ENCODE assay signal across 7 cellular contexts in genomic region chr10:21283053-21283452, GRCh38.
DNase-seq lines count a peak whose midpoint lies in the region; ATAC-seq, FAIRE-seq and TF ChIP-seq lines count a peak whose summit lies in the region.
"Not testable (repeated sequence)": the region's sequence is repeated elsewhere in the genome, so short reads cannot be mapped to it uniquely, and the experiment has no call there.

No MANE protein-coding gene starts in this region.

- H3K27me3 Mint-ChIP-seq in H9 (ENCODE audit: low read depth); WTC11 (ENCODE audit: low read depth); endodermal cell (ENCODE audit: insufficient read depth); neural progenitor cell (ENCODE audit: insufficient read depth, low read depth): not testable (repeated sequence)

- not testable (repeated sequence) for H3K4ac ChIP-seq in H9 (ENCODE audit: low read depth, low read length)

- FAIRE-seq in A549 (lab: Jason Lieb, UNC), result not testable (repeated sequence)

- H3K27ac ChIP-seq in A549 (peak overlapping the region; percentile 74 to 85), HUES64 (ENCODE audit: low read depth, low read length) (peak overlapping the region; percentile 98; the same call in 1 of the 2 replicates), iPS-18a (ENCODE audit: low read length) (peak overlapping the region; percentile 70), neural progenitor cell (peak overlapping the region; percentile 91)
- H3K27ac ChIP-seq in H9 (ENCODE audit: insufficient read length, low read depth, low read length); endodermal cell (ENCODE audit: low read depth, low read length): not testable (repeated sequence)

- H2BK15ac ChIP-seq in H9 (ENCODE audit: low read depth, low read length), result not testable (repeated sequence)

- H3K56ac ChIP-seq in H9 (ENCODE audit: insufficient read length, low read depth, low read length), result not testable (repeated sequence)

- not testable (repeated sequence) for H3K4me3 ChIP-seq in A549; HUES64 (ENCODE audit: low read length); endodermal cell (ENCODE audit: low read length); iPS-18a (ENCODE audit: low read length); neural progenitor cell

- H2BK120ac ChIP-seq in H9 (ENCODE audit: low read depth, low read length, poor library complexity, severe bottlenecking), result not testable (repeated sequence)

- H3K36me3 Mint-ChIP-seq in H9 (ENCODE audit: insufficient read depth in 1 of 3, low read depth in 3 of 3), result peaks cover 0 to 12% (median 9%) of the 10 kb centered on the region in 3 experiments; a peak in 4 of 7 replicates
- H3K36me3 Mint-ChIP-seq in WTC11; endodermal cell (ENCODE audit: low read depth); neural progenitor cell: not testable (repeated sequence)

- not testable (repeated sequence) for ATAC-seq in A549, WTC11

- CTCF ChIA-PET in A549 (lab: Yijun Ruan, JAX) (interaction anchor here (1.1 to 8.3 kb wide), 3 partner anchors 10 to 210 kb away, joined by 3 to 97 read pairs (median 10); no protein-coding TSS in a partner anchor), WTC11 (lab: Charles Lee) (interaction anchor here (0.9 to 1.5 kb wide), 6 partner anchors 11 to 671 kb away, joined by 3 to 8 read pairs (median 4); no protein-coding TSS in a partner anchor)

- TF ChIP-seq EP300 in A549 (IDR thresholded peaks at IDR 0.05), result not testable (repeated sequence)

- not testable (repeated sequence) for H3K23me2 ChIP-seq in H9 (ENCODE audit: insufficient read length, low read depth, low read length, poor library complexity, severe bottlenecking)

- DNase-seq in A549 (ENCODE audit: low read depth in 1 of 2, low spot score in 1 of 2); H9; WTC11 (ENCODE audit: low spot score); endodermal cell; neural progenitor cell (ENCODE audit: low spot score): not testable (repeated sequence)

- peak overlapping the region; percentile 77 for H3T11ph ChIP-seq in H9 (ENCODE audit: low read length)

- H3K36me3 ChIP-seq in HUES64 (ENCODE audit: insufficient read depth, low read length); endodermal cell (ENCODE audit: control insufficient read depth, insufficient read depth, low read length); iPS-18a (ENCODE audit: control insufficient read depth, low read depth, low read length); neural progenitor cell: not testable (repeated sequence)

- H3K4me1 Mint-ChIP-seq in H9, result peaks cover 71 to 72% of the 10 kb centered on the region in 2 experiments
- peaks cover 90% of the 10 kb centered on the region for H3K4me1 Mint-ChIP-seq in WTC11
- peaks cover 68% of the 10 kb centered on the region for H3K4me1 Mint-ChIP-seq in endodermal cell
- peaks cover 54% of the 10 kb centered on the region for H3K4me1 Mint-ChIP-seq in neural progenitor cell

- not testable (repeated sequence) for H3K18ac ChIP-seq in H9 (ENCODE audit: insufficient read length, low read depth, low read length)

- not testable (repeated sequence) for H3K4me3 Mint-ChIP-seq in H9, WTC11, endodermal cell, neural progenitor cell

- not testable (repeated sequence) for H2AK5ac ChIP-seq in H9 (ENCODE audit: insufficient read length, low read length)

- not testable (repeated sequence) for H4K20me1 ChIP-seq in H9 (ENCODE audit: control insufficient read depth, insufficient read depth, insufficient read length); neural progenitor cell (ENCODE audit: low read depth)

- not testable (repeated sequence) for H4K8ac ChIP-seq in H9 (replicated peaks; ENCODE audit: insufficient read length, low read depth, low read length)

- H3K9ac ChIP-seq in H9 (ENCODE audit: extremely low read depth, insufficient read length, low read length); HUES64 (ENCODE audit: low read depth, low read length); endodermal cell (ENCODE audit: extremely low read depth, low read length, poor library complexity, severe bottlenecking); neural progenitor cell: not testable (repeated sequence)
- peak overlapping the region; percentile 15 for H3K9ac ChIP-seq in iPS-18a (ENCODE audit: low read length)

- H3K9me3 Mint-ChIP-seq in H9, WTC11, endodermal cell: not testable (repeated sequence)
- H3K9me3 Mint-ChIP-seq in neural progenitor cell, result peaks cover 13% of the 10 kb centered on the region

- not testable (repeated sequence) for H3K79me2 ChIP-seq in H9 (ENCODE audit: insufficient read depth, low read length)
- H3K79me2 ChIP-seq in neural progenitor cell (ENCODE audit: low read depth), result peaks cover 100% of the 10 kb centered on the region

- H3K14ac ChIP-seq in H9 (ENCODE audit: insufficient read depth, low read length), result not testable (repeated sequence)

- POLR2A ChIA-PET in A549 (lab: Yijun Ruan, JAX), result not testable (repeated sequence)
- POLR2A ChIA-PET in WTC11 (lab: Charles Lee), result interaction anchor here (0.7 to 1.6 kb wide), 5 partner anchors 10 to 597 kb away, joined by 3 to 6 read pairs (median 4); partner anchors contain the start of gene SKIDA1

- H3K4me1 ChIP-seq in A549, result peaks cover 78% of the 10 kb centered on the region
- peaks cover 19% of the 10 kb centered on the region; the same call in 1 of the 2 replicates for H3K4me1 ChIP-seq in H9 (ENCODE audit: insufficient read depth, low read length)
- H3K4me1 ChIP-seq in HUES64 (ENCODE audit: insufficient read depth, low read length), result peaks cover 63% of the 10 kb centered on the region
- H3K4me1 ChIP-seq in endodermal cell (ENCODE audit: control insufficient read depth, insufficient read depth, low read length), result not testable (repeated sequence)
- peaks cover 56% of the 10 kb centered on the region for H3K4me1 ChIP-seq in iPS-18a (ENCODE audit: control insufficient read depth, low read depth, low read length)
- H3K4me1 ChIP-seq in neural progenitor cell, result peaks cover 43% of the 10 kb centered on the region

- H2BK12ac ChIP-seq in H9 (ENCODE audit: insufficient read length, low read depth, low read length), result not testable (repeated sequence)

- H3K23ac ChIP-seq in H9 (ENCODE audit: insufficient read length, low read depth, low read length), result not testable (repeated sequence)

- not testable (repeated sequence) for H4K5ac ChIP-seq in H9 (ENCODE audit: insufficient read length, low read depth, low read length)

- H3K27ac Mint-ChIP-seq in H9 (peak overlapping the region; percentile 79 to 99 (median 99)), WTC11 (peak overlapping the region; percentile 99), endodermal cell (peak overlapping the region; percentile 95)
- not testable (repeated sequence) for H3K27ac Mint-ChIP-seq in neural progenitor cell

- not testable (repeated sequence) for H3K27me3 ChIP-seq in H9 (ENCODE audit: insufficient read depth, low read length); HUES64 (ENCODE audit: insufficient read depth, low read length); endodermal cell (ENCODE audit: control insufficient read depth, insufficient read depth, low read length, poor library complexity, severe bottlenecking); iPS-18a (ENCODE audit: control insufficient read depth, insufficient read depth, low read length); neural progenitor cell

- not testable (repeated sequence) for TF ChIP-seq RAD21 in A549 (conservative IDR thresholded peaks at IDR 0.05 in 1 of 2, IDR thresholded peaks at IDR 0.05 in 1 of 2)

- H2BK20ac ChIP-seq in H9 (ENCODE audit: low read depth, low read length, poor library complexity, severe bottlenecking), result not testable (repeated sequence)

- H4K91ac ChIP-seq in H9 (ENCODE audit: insufficient read length, low read depth, low read length), result not testable (repeated sequence)

- H3K9me3 ChIP-seq in A549; H9 (ENCODE audit: control insufficient read depth, low read depth, low read length); HUES64 (ENCODE audit: insufficient read depth, low read depth, low read length); endodermal cell (ENCODE audit: control insufficient read depth, low read length); iPS-18a (ENCODE audit: control insufficient read depth, low read depth, low read length); neural progenitor cell (ENCODE audit: low read depth): not testable (repeated sequence)

- not testable (repeated sequence) for H3K4me2 ChIP-seq in A549; H9 (ENCODE audit: insufficient read depth, insufficient read length, low read length); neural progenitor cell

- H3K79me1 ChIP-seq in H9 (ENCODE audit: insufficient read depth, low read depth, low read length, poor library complexity, severe bottlenecking), result not testable (repeated sequence)

- peaks cover 53% of the 10 kb centered on the region for H3F3A ChIP-seq in neural progenitor cell (ENCODE audit: low read depth)

- H2BK5ac ChIP-seq in H9 (ENCODE audit: insufficient read length, low read length), result not testable (repeated sequence)

- WGBS in A549 (ENCODE audit: missing lambda C conversion rate), result 88% methylated on average over 6 of the region's 6 CpGs
- WGBS in H9 (ENCODE audit: extremely low coverage, insufficient read length, low lambda C conversion rate), result no CpG with 5 or more reads among the region's 6 CpGs
- WGBS in HUES64, result 62% methylated on average over 6 of the region's 6 CpGs
- 50 to 77% methylated on average over 2 to 6 of the region's 6 CpGs for WGBS in endodermal cell (ENCODE audit: insufficient coverage in 1 of 2, insufficient read length in 1 of 2), 2 experiments

- not testable (repeated sequence) for H2AFZ ChIP-seq in H9 (ENCODE audit: low read length); neural progenitor cell (replicated peaks)

- not testable (repeated sequence) for TF ChIP-seq CTCF in A549 (IDR thresholded peaks at IDR 0.05); H9 (conservative IDR thresholded peaks at IDR 0.05); WTC11 (IDR thresholded peaks at IDR 0.05); endodermal cell (conservative IDR thresholded peaks at IDR 0.05); neural progenitor cell (IDR thresholded peaks at IDR 0.05)

- not testable (repeated sequence) for TF ChIP-seq POLR2A in A549 (IDR thresholded peaks at IDR 0.05; ENCODE audit: low read length)
